ENCODE assay signal across 7 cellular contexts in the genomic region with DNA sequence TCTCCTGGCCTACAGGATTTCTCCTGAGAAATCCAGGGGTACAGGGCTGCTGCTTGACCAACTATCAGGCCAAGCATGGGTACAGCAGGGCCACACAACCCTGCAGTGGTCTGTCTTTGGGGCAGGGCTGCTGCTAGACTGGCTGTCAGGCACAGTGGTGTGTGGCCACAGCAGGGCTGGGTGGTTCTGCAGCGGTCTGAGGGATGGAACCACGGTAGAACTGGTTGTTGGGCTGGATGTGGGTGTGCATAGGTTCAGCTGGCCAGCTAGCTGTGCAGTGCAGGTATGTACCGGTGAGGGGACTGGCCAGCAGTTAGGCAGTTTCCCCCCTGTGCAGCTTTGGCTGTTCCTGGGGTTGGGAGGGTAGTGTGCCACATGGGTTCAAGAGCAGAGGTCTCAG.
DNase-seq lines count a peak whose midpoint lies in the region; ATAC-seq and TF ChIP-seq lines count a peak whose summit lies in the region.
"Not testable (repeated sequence)": the region's sequence is repeated elsewhere in the genome, so short reads cannot be mapped to it uniquely, and the experiment has no call there.

No MANE protein-coding gene starts in this region.

- H3K4me1 ChIP-seq in Loucy (ENCODE audit: insufficient read depth, low read length, poor library complexity, severe bottlenecking) (peaks cover 30% of the 10 kb centered on the region), PC-9 (replicated peaks; ENCODE audit: insufficient read depth) (peaks cover 33% of the 10 kb centered on the region), neutrophil (ENCODE audit: control insufficient read depth in 1 of 2, insufficient read depth in 1 of 2, low read depth in 1 of 2, low read length in 1 of 2) (peaks cover 54 to 97% of the 10 kb centered on the region in 2 experiments)

- not testable (repeated sequence) for H3K27ac ChIP-seq in PC-9
- peak overlapping the region; percentile 83 for H3K27ac ChIP-seq in neutrophil

- not testable (repeated sequence) for H3K36me3 ChIP-seq in Loucy (ENCODE audit: insufficient read depth, low read length)
- H3K36me3 ChIP-seq in PC-9 (ENCODE audit: low read depth) = peaks cover 21% of the 10 kb centered on the region
- peaks cover 13% of the 10 kb centered on the region for H3K36me3 ChIP-seq in neutrophil

- POLR2A ChIA-PET in PC-9 (lab: Charles Lee; ENCODE audit: unreplicated experiment); activated CD8-positive, alpha-beta T cell treated with anti-CD3 and anti-CD28 coated beads, Interleukin-2, amount 10 ng/mL, durations not matched to agents 7 days and 5 days (lab: Charles Lee): not testable (repeated sequence)

- H3F3A ChIP-seq in Loucy (ENCODE audit: low read depth); PC-9 (ENCODE audit: insufficient read depth, low read depth): not testable (repeated sequence)

- not testable (repeated sequence) for H3K4me3 Mint-ChIP-seq in Calu3 (ENCODE audit: low read depth, unreplicated experiment); activated CD8-positive, alpha-beta T cell treated with anti-CD3 and anti-CD28 coated beads, Interleukin-2, amount 10 ng/mL, durations not matched to agents 7 days and 5 days

- H3K79me2 ChIP-seq in Loucy (ENCODE audit: insufficient read depth, low read length); PC-9 (ENCODE audit: low read depth): not testable (repeated sequence)

- not testable (repeated sequence) for H3K9ac ChIP-seq in Loucy (ENCODE audit: low read depth, low read length, poor library complexity, severe bottlenecking)

- peaks cover 47% of the 10 kb centered on the region for H3K4me1 Mint-ChIP-seq in Calu3 (ENCODE audit: low read depth, unreplicated experiment)
- H3K4me1 Mint-ChIP-seq in activated CD8-positive, alpha-beta T cell treated with anti-CD3 and anti-CD28 coated beads, Interleukin-2, amount 10 ng/mL, durations not matched to agents 7 days and 5 days (ENCODE audit: low read depth) = peaks cover 53% of the 10 kb centered on the region

- H3K27me3 ChIP-seq in Loucy (ENCODE audit: insufficient read depth, low read length, poor library complexity, severe bottlenecking); PC-9 (ENCODE audit: insufficient read depth, low read depth); neutrophil: not testable (repeated sequence)

- not testable (repeated sequence) for ATAC-seq in activated CD8-positive, alpha-beta T cell treated with anti-CD3 and anti-CD28 coated beads, Interleukin-2, amount 10 ng/mL, durations not matched to agents 7 days and 5 days
- ATAC-seq in esophagus mucosa (peak; percentile 41), left ventricle myocardium superior (peak; percentile 15)

- DNase-seq in Calu3; PC-9; activated CD8-positive, alpha-beta T cell treated with anti-CD3 and anti-CD28 coated beads, Interleukin-2, amount 10 ng/mL, durations not matched to agents 7 days and 5 days; left ventricle myocardium superior: not testable (repeated sequence)

- H3K27me3 Mint-ChIP-seq in Calu3 (ENCODE audit: unreplicated experiment); activated CD8-positive, alpha-beta T cell treated with anti-CD3 and anti-CD28 coated beads, Interleukin-2, amount 10 ng/mL, durations not matched to agents 7 days and 5 days (ENCODE audit: low read depth): not testable (repeated sequence)

- H2AFZ ChIP-seq in Loucy (ENCODE audit: low read length); PC-9: not testable (repeated sequence)

- not testable (repeated sequence) for H3K9me2 ChIP-seq in Loucy (replicated peaks; ENCODE audit: low read depth, low read length); PC-9 (ENCODE audit: insufficient read depth)

- H3K9me3 ChIP-seq in Loucy (ENCODE audit: insufficient read depth, low read depth, low read length); PC-9 (ENCODE audit: insufficient read depth, low read depth); neutrophil: not testable (repeated sequence)

- not testable (repeated sequence) for H3K9me3 Mint-ChIP-seq in Calu3 (ENCODE audit: low read depth, unreplicated experiment); activated CD8-positive, alpha-beta T cell treated with anti-CD3 and anti-CD28 coated beads, Interleukin-2, amount 10 ng/mL, durations not matched to agents 7 days and 5 days (ENCODE audit: insufficient read depth)

- TF ChIP-seq CTCF in Calu3 (IDR thresholded peaks at IDR 0.05; ENCODE audit: unreplicated experiment); Loucy (conservative IDR thresholded peaks at IDR 0.05; ENCODE audit: low read length); PC-9 (conservative IDR thresholded peaks at IDR 0.05); neutrophil (IDR thresholded peaks at IDR 0.05): not testable (repeated sequence)

- not testable (repeated sequence) for H3K4me3 ChIP-seq in Loucy (ENCODE audit: low read length, poor library complexity, severe bottlenecking); PC-9
- peak overlapping the region; percentile 40 to 61 for H3K4me3 ChIP-seq in neutrophil (ENCODE audit: low read depth in 1 of 2, low read length in 1 of 2)

- CTCF ChIA-PET in Calu3 (lab: Charles Lee) = interaction anchor here (1.8 kb wide), 1 partner anchor 20 kb away, joined by 6 read pairs; no protein-coding TSS in a partner anchor
- CTCF ChIA-PET in PC-9 (lab: Charles Lee) = not testable (repeated sequence)
- CTCF ChIA-PET in activated CD8-positive, alpha-beta T cell treated with anti-CD3 and anti-CD28 coated beads, Interleukin-2, amount 10 ng/mL, durations not matched to agents 7 days and 5 days (lab: Charles Lee) = interaction anchor here (1.1 kb wide), 1 partner anchor 17 kb away, joined by 4 read pairs; no protein-coding TSS in a partner anchor

- not testable (repeated sequence) for BruUV-seq in Calu3 (replicated peaks; lab: Mats Ljungman, UMichigan)
- BruUV-seq in PC-9 (replicated peaks; lab: Mats Ljungman, UMichigan) = TSS peak; percentile 38

- intact Hi-C loops in Calu3 (cut with micrococcal nuclease; ENCODE audit: unreplicated experiment); PC-9 (cut with micrococcal nuclease; ENCODE audit: unreplicated experiment); left ventricle myocardium superior (cut with micrococcal nuclease): not testable (repeated sequence)

- H3K36me3 Mint-ChIP-seq in Calu3 (ENCODE audit: insufficient read depth, unreplicated experiment) = not testable (repeated sequence)
- H3K36me3 Mint-ChIP-seq in activated CD8-positive, alpha-beta T cell treated with anti-CD3 and anti-CD28 coated beads, Interleukin-2, amount 10 ng/mL, durations not matched to agents 7 days and 5 days (ENCODE audit: low read depth) = peaks cover 37% of the 10 kb centered on the region

- peak overlapping the region; percentile 43 for H3K4me2 ChIP-seq in Loucy (ENCODE audit: low read depth, low read length, poor library complexity, severe bottlenecking)
- not testable (repeated sequence) for H3K4me2 ChIP-seq in PC-9

- H3K27ac Mint-ChIP-seq in Calu3 (ENCODE audit: unreplicated experiment) = peak overlapping the region; percentile 82
- H3K27ac Mint-ChIP-seq in activated CD8-positive, alpha-beta T cell treated with anti-CD3 and anti-CD28 coated beads, Interleukin-2, amount 10 ng/mL, durations not matched to agents 7 days and 5 days = peak overlapping the region; percentile 5

- H4K20me1 ChIP-seq in Loucy (ENCODE audit: insufficient read depth, low read length, poor library complexity, severe bottlenecking); PC-9 (ENCODE audit: insufficient read depth): not testable (repeated sequence)
